9 cellular contexts compared by ENCODE assay signal in the genomic region with DNA sequence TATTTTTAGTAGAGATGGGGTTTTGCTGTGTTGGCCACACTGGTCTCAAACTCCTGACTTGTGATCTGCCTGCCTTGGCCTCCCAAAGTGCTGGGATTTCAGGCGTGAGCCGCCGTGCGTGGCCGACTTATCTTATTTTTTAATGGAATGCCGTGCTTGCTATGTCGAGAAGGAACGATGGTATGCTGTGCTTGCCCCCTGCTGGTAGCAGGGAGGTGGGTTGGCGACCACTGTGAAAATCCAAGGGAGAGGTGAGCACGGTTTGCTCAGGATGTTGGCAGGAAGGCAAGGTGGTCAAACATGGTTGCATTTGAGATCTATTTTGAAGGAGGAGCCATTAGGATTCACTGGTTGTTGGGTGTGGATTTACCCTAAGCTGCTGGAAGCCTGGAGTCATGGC. TPM values are rescaled to one million over a fixed set of nuclear protein-coding genes. Genes with fewer than 3 reads are reported as not detected.
DNase-seq lines count a peak whose midpoint lies in the region; ATAC-seq and TF ChIP-seq lines count a peak whose summit lies in the region.
"Had no signal": no experiment of that assay in that cellular context is flagged by ENCODE, and none has a peak within 500 bp of the region (broad histone marks: within the 10 kb centered on the region; RNA-seq: fewer than 3 reads in every experiment).

No MANE protein-coding gene starts in this region.

- no peak overlapping the region for H3K27ac Mint-ChIP-seq in activated CD8-positive, alpha-beta memory T cell treated with anti-CD3 and anti-CD28 coated beads, Interleukin-2, amount 10 ng/mL, durations not matched to agents 7 days and 5 days

- no peaks in the 10 kb centered on the region for H3K9me3 ChIP-seq in SJCRH30 (replicated peaks)

- ATAC-seq in foreskin keratinocyte, result no peak
- ATAC-seq in activated CD8-positive, alpha-beta memory T cell treated with anti-CD3 and anti-CD28 coated beads, Interleukin-2, amount 10 ng/mL, durations not matched to agents 7 days and 5 days, result no peak

- TF ChIP-seq CTCF in 22Rv1 (IDR thresholded peaks at IDR 0.05) (peak; percentile 70), foreskin keratinocyte (conservative IDR thresholded peaks at IDR 0.05) (peak; percentile 66)

- H3K27me3 ChIP-seq in SJCRH30, result no peaks in the 10 kb centered on the region
- no peaks in the 10 kb centered on the region for H3K27me3 ChIP-seq in foreskin keratinocyte

- H3K9me3 Mint-ChIP-seq in activated CD8-positive, alpha-beta memory T cell treated with anti-CD3 and anti-CD28 coated beads, Interleukin-2, amount 10 ng/mL, durations not matched to agents 7 days and 5 days (ENCODE audit: low read depth), result no peaks in the 10 kb centered on the region

- no peak overlapping the region for H3K4me3 Mint-ChIP-seq in activated CD8-positive, alpha-beta memory T cell treated with anti-CD3 and anti-CD28 coated beads, Interleukin-2, amount 10 ng/mL, durations not matched to agents 7 days and 5 days

- H3K4me1 ChIP-seq in SJCRH30 (no peaks in the 10 kb centered on the region), foreskin keratinocyte (peaks cover 7% of the 10 kb centered on the region)

- peak; percentile 40 for DNase-seq in GM03348 (ENCODE audit: low spot score)
- peak; percentile 48 to 54 for DNase-seq in SJCRH30
- no peak for DNase-seq in foreskin keratinocyte
- DNase-seq in HCEC 1CT, result no peak
- no peak for DNase-seq in GM19240 (ENCODE audit: insufficient read length, low spot score)
- DNase-seq in LoVo (ENCODE audit: low spot score), result no peak
- no peak for DNase-seq in activated CD8-positive, alpha-beta memory T cell treated with anti-CD3 and anti-CD28 coated beads, Interleukin-2, amount 10 ng/mL, durations not matched to agents 7 days and 5 days
- DNase-seq: NCI-H2081 treated with DMSO at 0.1 percent for 48 hours had no signal

- no peaks in the 10 kb centered on the region for H3K36me3 ChIP-seq in SJCRH30

- no peaks in the 10 kb centered on the region for H3K27me3 Mint-ChIP-seq in activated CD8-positive, alpha-beta memory T cell treated with anti-CD3 and anti-CD28 coated beads, Interleukin-2, amount 10 ng/mL, durations not matched to agents 7 days and 5 days

- no peak overlapping the region for H3K27ac ChIP-seq in 22Rv1
- H3K27ac ChIP-seq in SJCRH30, result no peak overlapping the region
- no peak overlapping the region for H3K27ac ChIP-seq in foreskin keratinocyte

- no peaks in the 10 kb centered on the region for H3K36me3 Mint-ChIP-seq in activated CD8-positive, alpha-beta memory T cell treated with anti-CD3 and anti-CD28 coated beads, Interleukin-2, amount 10 ng/mL, durations not matched to agents 7 days and 5 days

- CTCF ChIA-PET in activated CD8-positive, alpha-beta memory T cell treated with anti-CD3 and anti-CD28 coated beads, Interleukin-2, amount 10 ng/mL, durations not matched to agents 7 days and 5 days (lab: Charles Lee), result interaction anchor here (1.8 kb wide), 1 partner anchor 10 kb away, joined by 5 read pairs; no protein-coding TSS in a partner anchor

- peaks cover 7% of the 10 kb centered on the region for H3K4me1 Mint-ChIP-seq in activated CD8-positive, alpha-beta memory T cell treated with anti-CD3 and anti-CD28 coated beads, Interleukin-2, amount 10 ng/mL, durations not matched to agents 7 days and 5 days

- no peak overlapping the region for H3K4me3 ChIP-seq in SJCRH30

RNA-seq across cellular contexts. Expression of a gene that starts 45.8 kb away (rescaled TPM):
- total RNA-seq in SJCRH30 (2014; rRNA removed; shearing (Covaris generic)), result 169 and 170 TPM in 2 replicates
- total RNA-seq in foreskin keratinocyte, result 115 and 118 TPM in 2 replicates
- polyA plus RNA-seq in foreskin keratinocyte, result 75.1 and 78.4 TPM in 2 replicates
- 100 to 1,000 TPM; 133 to 194 TPM for total RNA-seq in activated CD8-positive, alpha-beta memory T cell treated with anti-CD3 and anti-CD28 coated beads, Interleukin-2, amount 10 ng/mL, durations not matched to agents 7 days and 5 days

RNA-seq across cellular contexts. Expression of a gene that starts 54.2 kb away (rescaled TPM):
- 9.2 and 10.5 TPM in 2 replicates for total RNA-seq in SJCRH30 (2014; rRNA removed; shearing (Covaris generic))
- total RNA-seq in foreskin keratinocyte, result 4.7 and 6.3 TPM in 2 replicates
- 2.5 and 3.4 TPM in 2 replicates for polyA plus RNA-seq in foreskin keratinocyte
- not detected for total RNA-seq in activated CD8-positive, alpha-beta memory T cell treated with anti-CD3 and anti-CD28 coated beads, Interleukin-2, amount 10 ng/mL, durations not matched to agents 7 days and 5 days

Comparison
In these comparisons a context has a peak if more than half of its experiments do, and no peak if none do; other contexts are left out.
1. DNase-seq: peak in GM03348 (single experiment) and SJCRH30 (2 of 2); none in foreskin keratinocyte (0 of 2), HCEC 1CT (single experiment), GM19240 (single experiment), LoVo (single experiment) and activated CD8-positive, alpha-beta memory T cell treated with anti-CD3 and anti-CD28 coated beads, Interleukin-2, amount 10 ng/mL, durations not matched to agents 7 days and 5 days (single experiment).